Comparison of ENCODE assay signal across 8 cellular contexts in genomic region chr1:9069324-9070100, GRCh38. TPM values are rescaled to one million over a fixed set of nuclear protein-coding genes. Genes with fewer than 3 reads are reported as not detected.
DNase-seq lines count a peak whose midpoint lies in the region; ATAC-seq, FAIRE-seq and TF ChIP-seq lines count a peak whose summit lies in the region.

TSS of gene SLC2A5 (minus strand) at chr1:9069635. CDS start at chr1:9069536, 99 bp downstream.

- H3K4me1 ChIP-seq in gastroesophageal sphincter (peaks cover 0 to 64% (median 13%) of the 10 kb centered on the region in 3 donors), small intestine (ENCODE audit: control insufficient read depth in 2 of 2, insufficient read depth in 1 of 2, low read depth in 1 of 2, low read length in 1 of 2) (no peaks in the 10 kb centered on the region)

- H3K9me3 ChIP-seq in gastroesophageal sphincter (no peaks in the 10 kb centered on the region), small intestine (ENCODE audit: control insufficient read depth, low read depth) (no peaks in the 10 kb centered on the region)

- no peak for TF ChIP-seq CTCF in gastroesophageal sphincter (IDR thresholded peaks at IDR 0.05)

- no peak for TF ChIP-seq POLR2A in gastroesophageal sphincter (IDR thresholded peaks at IDR 0.05)

- H3K27ac ChIP-seq in gastroesophageal sphincter (peak within 1 kb of the TSS; percentile 73 to 84 (median 80)), small intestine (ENCODE audit: low read depth in 1 of 2, low read length in 1 of 2) (peak within 1 kb of the TSS; percentile 85 to 95)

- FAIRE-seq in small intestine (lab: Jason Lieb, UNC) = no peak

- ATAC-seq in activated CD4-positive, CD25-positive, alpha-beta regulatory T cell treated with anti-CD3 and anti-CD28 coated beads, Interleukin-2, amount 50 U/mL, for 24 hours = peak; percentile 46 to 75
- ATAC-seq in HG02884 (IDR thresholded peaks at IDR 0.05; ENCODE audit: unreplicated experiment) = peak; percentile 85
- peak; percentile 61 for ATAC-seq in gastroesophageal sphincter

- no peak for DNase-seq in activated CD4-positive, CD25-positive, alpha-beta regulatory T cell (lab: John Stamatoyannopoulos, UW)
- DNase-seq in NCI-H82 treated with DMSO at 0.1 percent for 48 hours (lab: John Stamatoyannopoulos, UW; ENCODE audit: unreplicated experiment) = peak; percentile 63
- peak; percentile 93 for DNase-seq in small intestine
- no peak for DNase-seq in NCI-H187 (lab: John Stamatoyannopoulos, UW)
- no peak for DNase-seq in HT-29 (ENCODE audit: low spot score)

- no peak for TF ChIP-seq EP300 in gastroesophageal sphincter (IDR thresholded peaks at IDR 0.05)

- H3K36me3 ChIP-seq in gastroesophageal sphincter (no peaks in the 10 kb centered on the region), small intestine (ENCODE audit: control insufficient read depth in 2 of 2, insufficient read depth in 2 of 2, low read length in 2 of 2) (no peaks in the 10 kb centered on the region)

- peak within 1 kb of the TSS; percentile 19 to 37 for H3K4me3 ChIP-seq in gastroesophageal sphincter
- peak within 1 kb of the TSS in 1 of 2 donors; percentile 82 for H3K4me3 ChIP-seq in small intestine (ENCODE audit: low read depth in 1 of 2, low read length in 2 of 2)

- WGBS in gastroesophageal sphincter (ENCODE audit: low coverage in 1 of 2), 2 donors = 0 to 14% methylated on average over 1 to 5 of the region's 8 CpGs
- 8 to 27% (median 14%) methylated on average over 8 of the region's 8 CpGs for WGBS in small intestine, 3 donors

- H3K27me3 ChIP-seq in gastroesophageal sphincter (no peaks in the 10 kb centered on the region), small intestine (ENCODE audit: control insufficient read depth in 2 of 2, insufficient read depth in 2 of 2, low read length in 2 of 2) (no peaks in the 10 kb centered on the region)

RNA-seq across cellular contexts. Expression of gene SLC2A5, which starts in this region (rescaled TPM):
- total RNA-seq in gastroesophageal sphincter = 1 to 10 TPM in 1 of 4 donors, under 1 TPM in 3; 0.16 to 2.7 (median 0.39) TPM
- polyA plus RNA-seq in small intestine = 100 to 1,000 TPM in 2 of 3 donors, 10 to 100 TPM in 1; 42.5 to 234 (median 175) TPM
- not detected in 2 replicates for total RNA-seq in HT-29 (2014; rRNA removed; shearing (Covaris generic))

Comparison
In these comparisons a context has a peak if more than half of its experiments do, and no peak if none do; other contexts are left out.
1. DNase-seq: peak in NCI-H82 treated with DMSO at 0.1 percent for 48 hours (single experiment) and small intestine (single experiment); none in activated CD4-positive, CD25-positive, alpha-beta regulatory T cell (0 of 4), NCI-H187 (0 of 2) and HT-29 (single experiment).
2. Peak in every context shown above with its lines, with median percentiles within 50 percentile points of each other: ATAC-seq.